In the genomic region with DNA sequence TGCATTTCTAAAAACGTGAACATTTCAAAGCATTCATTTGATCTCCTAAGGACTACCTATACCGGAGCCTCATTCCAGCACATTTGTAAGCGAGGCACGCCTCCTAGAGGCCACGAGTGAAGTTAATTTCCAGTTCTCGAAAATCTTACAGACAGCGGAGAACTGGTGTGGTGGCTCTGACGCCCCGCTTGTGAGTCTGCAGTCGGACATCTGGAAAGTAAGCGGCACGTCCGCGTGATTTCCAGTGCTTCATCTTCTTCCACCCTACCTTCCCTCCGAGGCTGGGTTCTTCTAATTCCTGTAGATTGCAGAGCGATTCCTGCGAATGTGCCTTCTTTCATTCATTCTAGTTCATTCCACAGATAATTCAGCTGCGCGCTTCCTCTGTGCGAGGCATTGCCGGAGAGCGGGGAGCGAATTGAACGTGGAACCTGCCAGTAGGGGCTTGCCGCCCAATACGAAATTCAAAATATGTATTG, we compare ENCODE assay signal across 8 cellular contexts. TPM values are rescaled to one million over a fixed set of nuclear protein-coding genes. Genes with fewer than 3 reads are reported as not detected.
DNase-seq lines count a peak whose midpoint lies in the region; ATAC-seq and TF ChIP-seq lines count a peak whose summit lies in the region.

No MANE protein-coding gene starts in this region.

- ATAC-seq in GM21619 (IDR thresholded peaks at IDR 0.05; ENCODE audit: unreplicated experiment) = peak; percentile 88

- H3K9me3 ChIP-seq in Peyer's patch = no peaks in the 10 kb centered on the region

- no peaks in the 10 kb centered on the region for H3K27me3 ChIP-seq in Peyer's patch

- H3K36me3 Mint-ChIP-seq in activated T-helper 1 cell treated with anti-CD3 and anti-CD28 coated beads, Interleukin-12 subunit alpha, Interleukin-12 subunit beta, Interleukin-2, Interleukin-4 antibody, amounts not matched to agents 30 ng/mL and 10 ng/mL and 1 ng/mL, durations not matched to agents 14 hours and 24 hours and 36 hours (ENCODE audit: low read depth) = peaks cover 30% of the 10 kb centered on the region
- H3K36me3 Mint-ChIP-seq in nephron (ENCODE audit: low read depth) = peaks cover 22% of the 10 kb centered on the region
- peaks cover 29% of the 10 kb centered on the region for H3K36me3 Mint-ChIP-seq in stimulated activated naive CD8-positive, alpha-beta T cell treated with anti-CD3 and anti-CD28 coated beads, Interleukin-15, Interleukin-2, amounts not matched to agents 100 ng/mL and 50 ng/mL, for 24 hours (ENCODE audit: low read depth)

- H3K4me1 Mint-ChIP-seq in activated T-helper 1 cell treated with anti-CD3 and anti-CD28 coated beads, Interleukin-12 subunit alpha, Interleukin-12 subunit beta, Interleukin-2, Interleukin-4 antibody, amounts not matched to agents 30 ng/mL and 10 ng/mL and 1 ng/mL, durations not matched to agents 14 hours and 24 hours and 36 hours (ENCODE audit: low read depth) = peaks cover 36% of the 10 kb centered on the region
- H3K4me1 Mint-ChIP-seq in nephron = peaks cover 40% of the 10 kb centered on the region
- H3K4me1 Mint-ChIP-seq in stimulated activated naive CD8-positive, alpha-beta T cell treated with anti-CD3 and anti-CD28 coated beads, Interleukin-15, Interleukin-2, amounts not matched to agents 100 ng/mL and 50 ng/mL, for 24 hours (ENCODE audit: low read depth) = peaks cover 34% of the 10 kb centered on the region

- peak; percentile 88 for DNase-seq in DMS79 treated with DMSO at 0.1 percent for 48 hours (lab: John Stamatoyannopoulos, UW)
- DNase-seq in Jurkat, Clone E6-1 (ENCODE audit: low read depth, low spot score) = peak; percentile 91
- peak; percentile 77 to 93 (median 82) for DNase-seq in Peyer's patch
- peak; percentile 77 for DNase-seq in activated T-helper 1 cell treated with anti-CD3 and anti-CD28 coated beads, Interleukin-12 subunit alpha, Interleukin-12 subunit beta, Interleukin-2, Interleukin-4 antibody, amounts not matched to agents 30 ng/mL and 10 ng/mL and 1 ng/mL, durations not matched to agents 14 hours and 24 hours and 36 hours (ENCODE audit: low spot score)
- DNase-seq in fibroblast of pulmonary artery (ENCODE audit: low read depth) = peak; percentile 94

- TF ChIP-seq CTCF in Peyer's patch (IDR thresholded peaks at IDR 0.05) = peak; percentile 49 to 92 (median 78)
- TF ChIP-seq CTCF in fibroblast of pulmonary artery (IDR thresholded peaks at IDR 0.05; ENCODE audit: low read length, missing control alignments) = peak; percentile 66
- TF ChIP-seq CTCF in nephron (IDR thresholded peaks at IDR 0.05; ENCODE audit: unreplicated experiment in 3 of 3) = peak; percentile 83 to 89 (median 85)

- H3K27ac Mint-ChIP-seq in activated T-helper 1 cell treated with anti-CD3 and anti-CD28 coated beads, Interleukin-12 subunit alpha, Interleukin-12 subunit beta, Interleukin-2, Interleukin-4 antibody, amounts not matched to agents 30 ng/mL and 10 ng/mL and 1 ng/mL, durations not matched to agents 14 hours and 24 hours and 36 hours = peak overlapping the region; percentile 94
- peak overlapping the region; percentile 48 to 76 (median 58) for H3K27ac Mint-ChIP-seq in nephron
- peak overlapping the region; percentile 98 for H3K27ac Mint-ChIP-seq in stimulated activated naive CD8-positive, alpha-beta T cell treated with anti-CD3 and anti-CD28 coated beads, Interleukin-15, Interleukin-2, amounts not matched to agents 100 ng/mL and 50 ng/mL, for 24 hours

- peak overlapping the region; percentile 58 to 74 (median 64) for H3K27ac ChIP-seq in Peyer's patch

- intact Hi-C loops in activated T-helper 1 cell treated with anti-CD3 and anti-CD28 coated beads, Interleukin-12 subunit alpha, Interleukin-12 subunit beta, Interleukin-2, Interleukin-4 antibody, amounts not matched to agents 30 ng/mL and 10 ng/mL and 1 ng/mL, durations not matched to agents 14 hours and 24 hours and 36 hours (cut with micrococcal nuclease) = loop anchor here (1.0 to 5.0 kb wide), 14 partner anchors 48 to 722 kb away; a partner anchor contains a TSS

- H3K4me3 ChIP-seq in Jurkat, Clone E6-1 (ENCODE audit: low read length) = peak overlapping the region; percentile 99
- H3K4me3 ChIP-seq in Peyer's patch = peak overlapping the region; percentile 48 to 63 (median 58)
- peak overlapping the region; percentile 79 for H3K4me3 ChIP-seq in fibroblast of pulmonary artery (replicated peaks; ENCODE audit: low read depth, low read length)

- no peak for TF ChIP-seq POLR2A in Peyer's patch (IDR thresholded peaks at IDR 0.05)

- no peaks in the 10 kb centered on the region for H3K9me3 Mint-ChIP-seq in activated T-helper 1 cell treated with anti-CD3 and anti-CD28 coated beads, Interleukin-12 subunit alpha, Interleukin-12 subunit beta, Interleukin-2, Interleukin-4 antibody, amounts not matched to agents 30 ng/mL and 10 ng/mL and 1 ng/mL, durations not matched to agents 14 hours and 24 hours and 36 hours
- peaks cover 7% of the 10 kb centered on the region for H3K9me3 Mint-ChIP-seq in nephron
- H3K9me3 Mint-ChIP-seq in stimulated activated naive CD8-positive, alpha-beta T cell treated with anti-CD3 and anti-CD28 coated beads, Interleukin-15, Interleukin-2, amounts not matched to agents 100 ng/mL and 50 ng/mL, for 24 hours = no peaks in the 10 kb centered on the region

- peaks cover 0 to 6% (median 0%) of the 10 kb centered on the region in 4 donors for H3K4me1 ChIP-seq in Peyer's patch

- H3K36me3 ChIP-seq in Peyer's patch = peaks cover 0 to 11% (median 0%) of the 10 kb centered on the region in 3 donors

- H3K27me3 Mint-ChIP-seq in activated T-helper 1 cell treated with anti-CD3 and anti-CD28 coated beads, Interleukin-12 subunit alpha, Interleukin-12 subunit beta, Interleukin-2, Interleukin-4 antibody, amounts not matched to agents 30 ng/mL and 10 ng/mL and 1 ng/mL, durations not matched to agents 14 hours and 24 hours and 36 hours (ENCODE audit: insufficient read depth) = peaks cover 18% of the 10 kb centered on the region
- peaks cover 2% of the 10 kb centered on the region for H3K27me3 Mint-ChIP-seq in nephron (ENCODE audit: low read depth)
- no peaks in the 10 kb centered on the region for H3K27me3 Mint-ChIP-seq in stimulated activated naive CD8-positive, alpha-beta T cell treated with anti-CD3 and anti-CD28 coated beads, Interleukin-15, Interleukin-2, amounts not matched to agents 100 ng/mL and 50 ng/mL, for 24 hours

- H3K4me3 Mint-ChIP-seq in activated T-helper 1 cell treated with anti-CD3 and anti-CD28 coated beads, Interleukin-12 subunit alpha, Interleukin-12 subunit beta, Interleukin-2, Interleukin-4 antibody, amounts not matched to agents 30 ng/mL and 10 ng/mL and 1 ng/mL, durations not matched to agents 14 hours and 24 hours and 36 hours = peak overlapping the region; percentile 99
- H3K4me3 Mint-ChIP-seq in nephron = peak overlapping the region; percentile 95 to 99 (median 98)
- H3K4me3 Mint-ChIP-seq in stimulated activated naive CD8-positive, alpha-beta T cell treated with anti-CD3 and anti-CD28 coated beads, Interleukin-15, Interleukin-2, amounts not matched to agents 100 ng/mL and 50 ng/mL, for 24 hours = peak overlapping the region; percentile 100

RNA-seq across cellular contexts. Expression of a gene that starts 0.8 kb away (rescaled TPM):
- 33.0 TPM for polyA plus RNA-seq in Jurkat, Clone E6-1 (2012; ENCODE audit: insufficient read depth, insufficient read length)
- 10 to 100 TPM in 1 of 4 donors, 1 to 10 TPM in 3; 4.9 to 19.8 (median 7.0) TPM for total RNA-seq in Peyer's patch
- 38.0 and 40.2 TPM in 2 replicates for total RNA-seq in activated T-helper 1 cell treated with anti-CD3 and anti-CD28 coated beads, Interleukin-12 subunit alpha, Interleukin-12 subunit beta, Interleukin-2, Interleukin-4 antibody, amounts not matched to agents 30 ng/mL and 10 ng/mL and 1 ng/mL, durations not matched to agents 14 hours and 24 hours and 36 hours

Comparison
In these comparisons a context has a peak if more than half of its experiments do, and no peak if none do; other contexts are left out.
1. Peak in every context shown above with its lines: DNase-seq, ATAC-seq, H3K4me3 ChIP-seq and H3K27ac ChIP-seq.